In the genomic region with DNA sequence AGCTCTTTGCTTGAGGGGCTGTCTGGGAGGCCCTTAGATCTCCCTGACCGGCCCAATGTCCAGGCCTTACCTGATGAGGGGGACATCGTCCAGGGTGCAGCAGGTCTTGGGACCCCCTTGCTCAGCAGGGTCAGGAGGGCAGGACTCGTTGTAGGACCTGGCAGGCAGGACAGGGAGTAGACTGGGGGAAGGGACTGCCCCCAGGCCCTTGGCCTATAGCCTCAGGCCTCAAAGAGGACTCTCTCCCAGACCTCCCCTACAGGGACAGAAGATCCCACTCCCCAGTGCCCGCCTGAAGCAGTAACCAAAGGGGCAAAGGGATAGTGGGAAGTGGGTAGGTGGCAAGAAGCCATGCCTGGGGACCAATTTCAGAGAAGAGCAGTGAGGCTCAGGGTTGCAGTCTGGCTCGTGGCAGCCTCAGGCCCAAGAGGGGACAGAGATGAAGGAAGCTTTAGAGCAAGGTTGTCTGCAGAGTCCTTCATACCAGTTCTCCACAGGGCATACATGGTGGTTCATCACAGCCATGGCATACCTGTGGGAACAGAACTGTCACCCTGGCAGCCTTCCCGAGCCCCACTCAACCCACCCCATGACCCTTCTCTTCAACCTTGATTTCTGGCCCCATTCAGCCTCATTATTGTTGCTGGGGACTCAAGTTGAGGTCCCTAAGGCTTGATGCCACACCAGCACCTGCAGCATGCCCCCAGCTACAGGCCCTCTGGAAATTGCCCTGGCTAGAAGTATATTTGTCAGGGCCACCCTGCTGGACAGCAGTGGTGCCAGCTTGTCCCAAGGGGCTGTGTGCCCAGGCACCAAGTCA, we compare ENCODE assay signal across 1 cellular context.
TF ChIP-seq lines count a peak whose summit lies in the region.

No MANE protein-coding gene starts in this region.

TF ChIP-seq in H1, 55 proteins besides CTCF, POLR2A, EP300 and RAD21:
- no peak for TF ChIP-seq JUND (IDR thresholded peaks at IDR 0.05; ENCODE audit: low read length)
